Comparison of ENCODE assay signal across 17 cellular contexts in the genomic region with DNA sequence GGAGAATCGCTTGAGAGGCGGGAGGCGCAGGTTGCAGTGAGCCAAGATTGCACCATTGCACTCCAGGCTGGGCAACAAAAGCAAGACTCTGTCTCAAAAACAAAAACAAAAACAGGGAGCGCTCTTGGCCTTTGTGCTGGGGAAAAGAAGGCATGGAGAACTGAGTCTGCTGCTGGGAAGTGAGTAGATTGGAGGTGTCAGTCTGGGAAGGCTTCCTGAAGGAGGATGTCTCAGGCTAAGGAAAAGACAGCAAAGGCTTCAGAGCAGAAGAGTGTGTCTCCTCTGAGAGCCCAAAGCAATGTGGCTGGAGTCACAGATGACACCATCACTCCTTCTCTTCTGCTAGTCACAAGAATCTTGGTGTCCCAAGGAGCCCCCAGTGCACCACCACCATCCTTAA. TPM values are rescaled to one million over a fixed set of nuclear protein-coding genes. Genes with fewer than 3 reads are reported as not detected.
DNase-seq lines count a peak whose midpoint lies in the region; ATAC-seq and TF ChIP-seq lines count a peak whose summit lies in the region.
"Had no signal": no experiment of that assay in that cellular context is flagged by ENCODE, and none has a peak within 500 bp of the region (broad histone marks: within the 10 kb centered on the region; RNA-seq: fewer than 3 reads in every experiment).

No MANE protein-coding gene starts in this region.

- H3K27me3 Mint-ChIP-seq in H9 (ENCODE audit: low read depth), result peaks cover 4% of the 10 kb centered on the region

- TF ChIP-seq CTCF in H9 (conservative IDR thresholded peaks at IDR 0.05), result no peak
- TF ChIP-seq CTCF in thyroid gland (IDR thresholded peaks at IDR 0.05), result no peak
- TF ChIP-seq CTCF in mucosa of descending colon (IDR thresholded peaks at IDR 0.05), result no peak

- intact Hi-C loops in thyroid gland (cut with DNase I) (no loop called here), mucosa of descending colon (cut with DNase I, micrococcal nuclease) (no loop called here)

- no peaks in the 10 kb centered on the region for H3K79me2 ChIP-seq in H9 (ENCODE audit: insufficient read depth, low read length)

- H2BK120ac ChIP-seq in H9 (ENCODE audit: low read depth, low read length, poor library complexity, severe bottlenecking) (no peak overlapping the region), mesenchymal stem cell (ENCODE audit: low read depth, low read length) (no peak overlapping the region)

- H3K4me3 ChIP-seq in SJSA1 (no peak overlapping the region), mesenchymal stem cell (ENCODE audit: insufficient read depth in 1 of 2, low read depth in 1 of 2, low read length in 2 of 2) (no peak overlapping the region), thyroid gland (replicated peaks in 1 of 3) (no peak overlapping the region), mucosa of descending colon (no peak overlapping the region)
- H3K4me3 ChIP-seq: heart right ventricle, skin epidermis, testis had no signal

- no peaks in the 10 kb centered on the region for H4K20me1 ChIP-seq in H9 (ENCODE audit: control insufficient read depth, insufficient read depth, insufficient read length)

- no peak overlapping the region for H2BK20ac ChIP-seq in H9 (ENCODE audit: low read depth, low read length, poor library complexity, severe bottlenecking)

- H3K9ac ChIP-seq in H9 (ENCODE audit: extremely low read depth, insufficient read length, low read length) (no peak overlapping the region), mesenchymal stem cell (ENCODE audit: low read length) (no peak overlapping the region)

- no peak overlapping the region for H3K56ac ChIP-seq in H9 (ENCODE audit: insufficient read length, low read depth, low read length)

- H2AK5ac ChIP-seq in H9 (ENCODE audit: insufficient read length, low read length), result no peak overlapping the region
- H2AK5ac ChIP-seq in mesenchymal stem cell (ENCODE audit: low read length, severe bottlenecking), result peak overlapping the region; percentile 1

- H2AFZ ChIP-seq in H9 (ENCODE audit: low read length), result no peak overlapping the region
- no peak overlapping the region for H2AFZ ChIP-seq in mesenchymal stem cell (ENCODE audit: low read depth, low read length)

- H3K27ac Mint-ChIP-seq in H9, result peak overlapping the region in 2 of 3 experiments; percentile 24 to 41; a peak in 5 of 7 replicates
- H3K27ac Mint-ChIP-seq: activated CD4-positive, alpha-beta memory T cell treated with anti-CD3 and anti-CD28 coated beads, Interleukin-2, amount 10 ng/mL, durations not matched to agents 7 days and 5 days; activated T-cell treated with anti-CD3 and anti-CD28 coated beads, Interleukin-2, amount 50 U/mL, for 72 hours; T-cell had no signal

- H3K4me1 ChIP-seq in H9 (ENCODE audit: insufficient read depth, low read length) (peaks cover 14% of the 10 kb centered on the region; the same call in 1 of the 2 replicates), SJSA1 (replicated peaks) (peaks cover 39% of the 10 kb centered on the region), mesenchymal stem cell (ENCODE audit: control insufficient read depth, insufficient read depth, low read depth, low read length) (peaks cover 26% of the 10 kb centered on the region), thyroid gland (peaks cover 38 to 47% of the 10 kb centered on the region in 2 donors), mucosa of descending colon (ENCODE audit: low read depth) (peaks cover 31% of the 10 kb centered on the region)

- H3K27ac ChIP-seq in H9 (ENCODE audit: insufficient read length, low read depth, low read length), result no peak overlapping the region
- peak overlapping the region; percentile 87 for H3K27ac ChIP-seq in SJSA1
- H3K27ac ChIP-seq in mesenchymal stem cell (ENCODE audit: low read length, poor library complexity, severe bottlenecking), result no peak overlapping the region
- H3K27ac ChIP-seq in thyroid gland, result peak overlapping the region; percentile 74 to 98 (median 83)
- H3K27ac ChIP-seq: heart right ventricle, testis had no signal

- H2BK12ac ChIP-seq in H9 (ENCODE audit: insufficient read length, low read depth, low read length) (no peak overlapping the region), mesenchymal stem cell (ENCODE audit: low read length in 2 of 2) (peak overlapping the region; percentile 3 to 59)

- H3K23ac ChIP-seq in H9 (ENCODE audit: insufficient read length, low read depth, low read length) (no peak overlapping the region), mesenchymal stem cell (ENCODE audit: low read length in 2 of 2) (no peak overlapping the region)

- ATAC-seq in mucosa of descending colon (no peak), GM21390 (IDR thresholded peaks at IDR 0.05; ENCODE audit: unreplicated experiment) (no peak)
- ATAC-seq: activated T-cell treated with anti-CD3 and anti-CD28 coated beads, Interleukin-2, amount 50 U/mL, for 72 hours; T-cell had no signal

- H3K4me3 Mint-ChIP-seq in H9, result no peak overlapping the region
- H3K4me3 Mint-ChIP-seq: activated CD4-positive, alpha-beta memory T cell treated with anti-CD3 and anti-CD28 coated beads, Interleukin-2, amount 10 ng/mL, durations not matched to agents 7 days and 5 days; activated T-cell treated with anti-CD3 and anti-CD28 coated beads, Interleukin-2, amount 50 U/mL, for 72 hours; T-cell had no signal

- H2BK15ac ChIP-seq in H9 (ENCODE audit: low read depth, low read length) (no peak overlapping the region), mesenchymal stem cell (ENCODE audit: low read depth, poor library complexity, severe bottlenecking) (peak overlapping the region; percentile 60)

- no CpG with 5 or more reads among the region's 4 CpGs for WGBS in H9 (ENCODE audit: extremely low coverage, insufficient read length, low lambda C conversion rate)
- 100% methylated on average over 4 of the region's 4 CpGs for WGBS in mesenchymal stem cell
- 76 to 79% methylated on average over 4 of the region's 4 CpGs for WGBS in thyroid gland, 2 donors

- H3K18ac ChIP-seq in H9 (ENCODE audit: insufficient read length, low read depth, low read length) (no peak overlapping the region), mesenchymal stem cell (ENCODE audit: low read depth in 1 of 2, low read length in 2 of 2) (peak overlapping the region in 1 of 2 experiments; percentile 1)

- H3K14ac ChIP-seq in H9 (ENCODE audit: insufficient read depth, low read length) (no peak overlapping the region; the same call in 1 of the 2 replicates), mesenchymal stem cell (ENCODE audit: low read length in 2 of 2) (peak overlapping the region in 1 of 2 experiments; percentile 5)

- H3K36me3 Mint-ChIP-seq in H9 (ENCODE audit: insufficient read depth in 1 of 3, low read depth in 3 of 3), result no peaks in the 10 kb centered on the region; a peak in 1 of 7 replicates
- H3K36me3 Mint-ChIP-seq: T-cell had no signal

- no peak overlapping the region for H3T11ph ChIP-seq in H9 (ENCODE audit: low read length)

- H4K91ac ChIP-seq in H9 (ENCODE audit: insufficient read length, low read depth, low read length) (no peak overlapping the region), mesenchymal stem cell (ENCODE audit: low read length) (peak overlapping the region; percentile 87)

- H4K8ac ChIP-seq in H9 (replicated peaks; ENCODE audit: insufficient read length, low read depth, low read length) (no peak overlapping the region), mesenchymal stem cell (ENCODE audit: low read length) (peak overlapping the region; percentile 19)

- no peak overlapping the region for H3K4me2 ChIP-seq in H9 (ENCODE audit: insufficient read depth, insufficient read length, low read length)
- no peak overlapping the region for H3K4me2 ChIP-seq in mesenchymal stem cell (ENCODE audit: low read length, poor library complexity, severe bottlenecking)

- DNase-seq in H9 (no peak), SJSA1 (ENCODE audit: low read depth in 1 of 2, low spot score in 2 of 2) (no peak), mesenchymal stem cell (no peak), thyroid gland (no peak), amniotic stem cell (lab: John Stamatoyannopoulos, UW) (no peak), mucosa of descending colon (no peak)
- DNase-seq: activated CD4-positive, alpha-beta memory T cell treated with anti-CD3 and anti-CD28 coated beads, Interleukin-2, amount 10 ng/mL, durations not matched to agents 7 days and 5 days; activated T-cell treated with anti-CD3 and anti-CD28 coated beads, Interleukin-2, amount 50 U/mL, for 72 hours; central memory CD4-positive, alpha-beta T cell; Karpas-422; midbrain; NCI-H82; T-cell; testis had no signal

- H3K27me3 ChIP-seq in H9 (ENCODE audit: insufficient read depth, low read length) (no peaks in the 10 kb centered on the region), SJSA1 (replicated peaks) (no peaks in the 10 kb centered on the region), mesenchymal stem cell (ENCODE audit: control insufficient read depth in 1 of 2, insufficient read depth in 1 of 2, low read length in 2 of 2) (peaks cover 0 to 6% of the 10 kb centered on the region in 2 experiments), thyroid gland (no peaks in the 10 kb centered on the region)
- H3K27me3 ChIP-seq: heart right ventricle, testis had no signal

- no peak for TF ChIP-seq POLR2A in thyroid gland (IDR thresholded peaks at IDR 0.05)

- H2BK5ac ChIP-seq in H9 (ENCODE audit: insufficient read length, low read length), result no peak overlapping the region
- no peak overlapping the region for H2BK5ac ChIP-seq in mesenchymal stem cell (ENCODE audit: low read depth, low read length, poor library complexity, severe bottlenecking)

- H3K36me3 ChIP-seq in SJSA1, result no peaks in the 10 kb centered on the region
- no peaks in the 10 kb centered on the region for H3K36me3 ChIP-seq in mesenchymal stem cell (ENCODE audit: control insufficient read depth in 1 of 2, insufficient read depth in 2 of 2, low read depth in 1 of 2, low read length in 2 of 2)
- no peaks in the 10 kb centered on the region for H3K36me3 ChIP-seq in thyroid gland
- no peaks in the 10 kb centered on the region for H3K36me3 ChIP-seq in mucosa of descending colon (ENCODE audit: low read depth)
- H3K36me3 ChIP-seq: heart right ventricle had no signal

- H3K4me1 Mint-ChIP-seq in H9, result peaks cover 36% of the 10 kb centered on the region in 2 experiments
- H3K4me1 Mint-ChIP-seq: T-cell had no signal

- no peak overlapping the region for H3K4ac ChIP-seq in H9 (ENCODE audit: low read depth, low read length)
- H3K4ac ChIP-seq in mesenchymal stem cell (ENCODE audit: low read depth in 1 of 2, low read length in 2 of 2), result peak overlapping the region in 1 of 2 experiments; percentile 59

- no peaks in the 10 kb centered on the region for H3K23me2 ChIP-seq in H9 (ENCODE audit: insufficient read length, low read depth, low read length, poor library complexity, severe bottlenecking)

- no peaks in the 10 kb centered on the region for H3K9me3 Mint-ChIP-seq in H9
- H3K9me3 Mint-ChIP-seq: activated CD4-positive, alpha-beta memory T cell treated with anti-CD3 and anti-CD28 coated beads, Interleukin-2, amount 10 ng/mL, durations not matched to agents 7 days and 5 days; activated T-cell treated with anti-CD3 and anti-CD28 coated beads, Interleukin-2, amount 50 U/mL, for 72 hours; T-cell had no signal

- no peaks in the 10 kb centered on the region for H3K9me3 ChIP-seq in H9 (ENCODE audit: control insufficient read depth, low read depth, low read length)
- H3K9me3 ChIP-seq in SJSA1 (replicated peaks), result no peaks in the 10 kb centered on the region
- no peaks in the 10 kb centered on the region for H3K9me3 ChIP-seq in mesenchymal stem cell (ENCODE audit: control insufficient read depth, low read length)
- H3K9me3 ChIP-seq in thyroid gland, result no peaks in the 10 kb centered on the region
- no peaks in the 10 kb centered on the region for H3K9me3 ChIP-seq in mucosa of descending colon
- H3K9me3 ChIP-seq: heart right ventricle, testis had no signal

- H4K5ac ChIP-seq in H9 (ENCODE audit: insufficient read length, low read depth, low read length), result no peak overlapping the region

- H3K79me1 ChIP-seq in H9 (ENCODE audit: insufficient read depth, low read depth, low read length, poor library complexity, severe bottlenecking) (no peaks in the 10 kb centered on the region), mesenchymal stem cell (replicated peaks; ENCODE audit: low read length, poor library complexity, severe bottlenecking) (peaks cover 6% of the 10 kb centered on the region)

RNA-seq across cellular contexts. Expression of a gene that starts 21.0 kb away (rescaled TPM):
- total RNA-seq in H9 (2021) (245 and 263 TPM in 2 replicates), thyroid gland (100 to 1,000 TPM; 389 to 648 (median 540) TPM), mucosa of descending colon (1,000 to 10,000 TPM in 1 of 3 donors, 100 to 1,000 TPM in 2; 296 to 1,063 (median 953) TPM)
- total RNA-seq in SJSA1 (2014; rRNA removed; shearing (Covaris generic)), result 63.9 and 81.8 TPM in 2 replicates
- 831 TPM for polyA plus RNA-seq in mesenchymal stem cell (2013, experiment 1 of 2)
- 807 TPM for polyA plus RNA-seq in mesenchymal stem cell (2013, experiment 2 of 2)

RNA-seq across cellular contexts. Expression of a gene that starts 23.1 kb away (rescaled TPM):
- total RNA-seq in H9 (2021) (244 and 247 TPM in 2 replicates), thyroid gland (1,000 to 10,000 TPM in 1 of 4 donors, 100 to 1,000 TPM in 3; 364 to 1,037 (median 698) TPM), mucosa of descending colon (1,000 to 10,000 TPM; 1,334 to 4,222 (median 3,664) TPM)
- 2.8 and 7.0 TPM in 2 replicates for total RNA-seq in SJSA1 (2014; rRNA removed; shearing (Covaris generic))
- 1,135 TPM for polyA plus RNA-seq in mesenchymal stem cell (2013, experiment 1 of 2)
- polyA plus RNA-seq in mesenchymal stem cell (2013, experiment 2 of 2), result 1,108 TPM

Comparison
In these comparisons a context has a peak if more than half of its experiments do, and no peak if none do; other contexts are left out.
1. H3K27ac ChIP-seq: peak in SJSA1 (single experiment) and thyroid gland (3 of 3); none in H9 (single experiment) and mesenchymal stem cell (single experiment).
2. RNA of a gene that starts 23.1 kb away (total RNA-seq): 1,334 to 4,222 TPM in mucosa of descending colon, 364 to 1,037 TPM in thyroid gland and 244 to 247 TPM in H9; 2.8 to 7.0 TPM in SJSA1; every median in the first group is over 10 times any median in the second.